In genomic region chr2:152861349-152861942, GRCh38 we compare ENCODE assay signal across 9 cellular contexts.
DNase-seq lines count a peak whose midpoint lies in the region; ATAC-seq, FAIRE-seq and TF ChIP-seq lines count a peak whose summit lies in the region.
"Had no signal": no experiment of that assay in that cellular context is flagged by ENCODE, and none has a peak within 500 bp of the region (broad histone marks: within the 10 kb centered on the region; RNA-seq: fewer than 3 reads in every experiment).

No MANE protein-coding gene starts in this region.

- no peak overlapping the region for H2AFZ ChIP-seq in H1 (ENCODE audit: low read length)

- no peak overlapping the region for H3K18ac ChIP-seq in H1 (ENCODE audit: extremely low read depth, low read length)

- H3K79me1 ChIP-seq in H1 (ENCODE audit: low read depth, low read length) = no peaks in the 10 kb centered on the region

- no peaks in the 10 kb centered on the region; a peak in 1 of 8 replicates for H3K36me3 ChIP-seq in H1 (ENCODE audit: control insufficient read depth in 2 of 4, insufficient read depth in 4 of 4, low read length in 3 of 4)

- no peak overlapping the region for H2AK5ac ChIP-seq in H1 (ENCODE audit: low read depth, low read length)

- no peak overlapping the region for H2BK20ac ChIP-seq in H1 (ENCODE audit: low read length)

- H3K4me2 ChIP-seq in H1 (ENCODE audit: insufficient read depth in 1 of 2, low read depth in 2 of 2, low read length in 2 of 2) = no peak overlapping the region

- H3K79me2 ChIP-seq in H1 (ENCODE audit: control insufficient read depth in 1 of 2, insufficient read depth in 2 of 2, low read length in 2 of 2) = no peaks in the 10 kb centered on the region

- peak; percentile 35 for TF ChIP-seq CTCF in Calu3 (IDR thresholded peaks at IDR 0.05; ENCODE audit: unreplicated experiment)
- peak; percentile 8 to 85 (median 57) for TF ChIP-seq CTCF in H1 (IDR thresholded peaks at IDR 0.05; ENCODE audit: control extremely low read depth in 1 of 3, insufficient read depth in 1 of 3, low read depth in 1 of 3, low read length in 3 of 3)

- H3K4ac ChIP-seq in H1 (replicated peaks; ENCODE audit: insufficient read length, low read depth, low read length) = no peak overlapping the region

- H3K9me3 Mint-ChIP-seq in Calu3 (ENCODE audit: low read depth, unreplicated experiment) = peaks cover 15% of the 10 kb centered on the region

- H3K27ac ChIP-seq in H1 (ENCODE audit: low read depth, low read length) = no peak overlapping the region

- BruUV-seq in Calu3 (replicated peaks; lab: Mats Ljungman, UMichigan) = no TSS peak

- H3K27ac Mint-ChIP-seq in Calu3 (ENCODE audit: unreplicated experiment) = no peak overlapping the region

- intact Hi-C loops in Calu3 (cut with micrococcal nuclease; ENCODE audit: unreplicated experiment) = no loop called here

- H4K8ac ChIP-seq in H1 (ENCODE audit: extremely low read depth, insufficient read depth, low read length) = no peak overlapping the region

- no peaks in the 10 kb centered on the region for H3K27me3 Mint-ChIP-seq in Calu3 (ENCODE audit: unreplicated experiment)

- POLR2A ChIA-PET in H1 (lab: Charles Lee; ENCODE audit: partially characterized antibody) = no interaction called here

- DNase-seq in Calu3 (peak; percentile 37), GM19240 (ENCODE audit: insufficient read length, low spot score) (peak; percentile 4), NCI-H460 (ENCODE audit: extremely low read depth, low read depth) (peak; percentile 33), H1 (ENCODE audit: low read depth in 1 of 2, low spot score in 2 of 2) (peak; percentile 5 to 63), renal cortical epithelial cell (ENCODE audit: low read depth) (peak; percentile 5), amniotic stem cell (lab: John Stamatoyannopoulos, UW) (no peak)

- H2BK15ac ChIP-seq in H1 (ENCODE audit: low read length) = no peak overlapping the region

- no peak overlapping the region for H3K4me3 ChIP-seq in H1 (ENCODE audit: extremely low read depth in 1 of 4, insufficient read depth in 2 of 4, low read depth in 3 of 4, low read length in 4 of 4)

- H3K9me3 ChIP-seq in H1 (ENCODE audit: insufficient read depth in 2 of 2, low read depth in 1 of 2, low read length in 1 of 2) = peaks cover 22 to 28% of the 10 kb centered on the region in 2 experiments

- TF ChIP-seq POLR2A in H1 (IDR thresholded peaks at IDR 0.05; ENCODE audit: control extremely low read depth in 1 of 2, low read depth in 2 of 2, low read length in 2 of 2) = no peak

- no peaks in the 10 kb centered on the region; the same call in 1 of the 2 replicates for H3K23me2 ChIP-seq in H1 (ENCODE audit: low read depth, low read length)

- peak; percentile 48 to 62 for TF ChIP-seq RAD21 in H1 (IDR thresholded peaks at IDR 0.05 in 1 of 2, conservative IDR thresholded peaks at IDR 0.05 in 1 of 2; ENCODE audit: low read depth in 2 of 2, low read length in 2 of 2)

- H4K20me1 ChIP-seq in H1 (replicated peaks in 1 of 2; ENCODE audit: control insufficient read depth in 1 of 2, insufficient read depth in 2 of 2, low read length in 2 of 2) = no peaks in the 10 kb centered on the region

- no peak overlapping the region for H3K9ac ChIP-seq in H1 (replicated peaks in 1 of 4; ENCODE audit: extremely low read depth in 1 of 4, low read depth in 3 of 4, low read length in 3 of 4)

- 67% methylated on average over 6 of the region's 6 CpGs; no CpG with 5 or more reads in 1 of the 2 experiments for WGBS in H1 (ENCODE audit: extremely low coverage in 1 of 2, insufficient coverage in 1 of 2, insufficient read length in 1 of 2, insufficient replicate concordance in 2 of 2, low coverage in 1 of 2, low lambda C conversion rate in 2 of 2, missing lambda C conversion rate in 1 of 2), 2 experiments

- no peak overlapping the region for H2BK5ac ChIP-seq in H1 (ENCODE audit: low read depth, low read length)

- no peaks in the 10 kb centered on the region for H3K27me3 ChIP-seq in H1 (replicated peaks in 1 of 4; ENCODE audit: control insufficient read depth in 3 of 4, extremely low read depth in 1 of 4, insufficient read depth in 3 of 4, low read length in 3 of 4)

- no peak overlapping the region for H3K4me3 Mint-ChIP-seq in Calu3 (ENCODE audit: low read depth, unreplicated experiment)

- ATAC-seq in GM21381 (IDR thresholded peaks at IDR 0.05; ENCODE audit: unreplicated experiment) = no peak
- ATAC-seq in HG02678 (IDR thresholded peaks at IDR 0.05; ENCODE audit: unreplicated experiment) = no peak

- FAIRE-seq in H1 (lab: Jason Lieb, UNC) = peak; percentile 83
- FAIRE-seq: TTC549 had no signal

- no peaks in the 10 kb centered on the region for H3K36me3 Mint-ChIP-seq in Calu3 (ENCODE audit: insufficient read depth, unreplicated experiment)

- H3K23ac ChIP-seq in H1 (ENCODE audit: insufficient read length) = no peak overlapping the region

- no peak overlapping the region for H2BK12ac ChIP-seq in H1 (ENCODE audit: low read depth, low read length)

- no peak overlapping the region for H4K91ac ChIP-seq in H1 (replicated peaks; ENCODE audit: insufficient read length, low read length)

- no peak overlapping the region for H3K14ac ChIP-seq in H1 (ENCODE audit: insufficient read length)

- H4K5ac ChIP-seq in H1 (ENCODE audit: insufficient read length, low read depth, low read length) = no peak overlapping the region

- H2BK120ac ChIP-seq in H1 (replicated peaks; ENCODE audit: low read depth, low read length) = no peak overlapping the region

- CTCF ChIA-PET in Calu3 (lab: Charles Lee) (interaction anchor here (0.7 kb wide), 1 partner anchor 62 kb away, joined by 3 read pairs; no protein-coding TSS in a partner anchor), H1 (lab: Charles Lee; ENCODE audit: partially characterized antibody) (interaction anchor here (0.7 to 4.7 kb wide), 40 partner anchors 8 to 789 kb away, joined by 3 to 48 read pairs (median 4); no protein-coding TSS in a partner anchor)

- H3K56ac ChIP-seq in H1 (replicated peaks; ENCODE audit: insufficient read length, low read depth, low read length) = no peak overlapping the region

- peaks cover 0 to 3% (median 0%) of the 10 kb centered on the region in 4 experiments; a peak in 1 of 7 replicates for H3K4me1 ChIP-seq in H1 (replicated peaks in 1 of 4; ENCODE audit: control insufficient read depth in 3 of 4, insufficient read depth in 4 of 4, low read length in 3 of 4)

- H3K4me1 Mint-ChIP-seq in Calu3 (ENCODE audit: low read depth, unreplicated experiment) = no peaks in the 10 kb centered on the region

- TF ChIP-seq EP300 in H1 (IDR thresholded peaks at IDR 0.05; ENCODE audit: borderline replicate concordance in 1 of 2, low read depth in 2 of 2, low read length in 2 of 2) = no peak

TF ChIP-seq in H1, 55 proteins besides CTCF, POLR2A, EP300 and RAD21:
- TF ChIP-seq SP4 (IDR thresholded peaks at IDR 0.05; ENCODE audit: low read length) (no peak), JUND (IDR thresholded peaks at IDR 0.05; ENCODE audit: low read length) (0 out of 2 replicates have a peak, but pooled peaks have one; percentile 22)
